Comparison of ENCODE assay signal across 8 cellular contexts in the genomic region with DNA sequence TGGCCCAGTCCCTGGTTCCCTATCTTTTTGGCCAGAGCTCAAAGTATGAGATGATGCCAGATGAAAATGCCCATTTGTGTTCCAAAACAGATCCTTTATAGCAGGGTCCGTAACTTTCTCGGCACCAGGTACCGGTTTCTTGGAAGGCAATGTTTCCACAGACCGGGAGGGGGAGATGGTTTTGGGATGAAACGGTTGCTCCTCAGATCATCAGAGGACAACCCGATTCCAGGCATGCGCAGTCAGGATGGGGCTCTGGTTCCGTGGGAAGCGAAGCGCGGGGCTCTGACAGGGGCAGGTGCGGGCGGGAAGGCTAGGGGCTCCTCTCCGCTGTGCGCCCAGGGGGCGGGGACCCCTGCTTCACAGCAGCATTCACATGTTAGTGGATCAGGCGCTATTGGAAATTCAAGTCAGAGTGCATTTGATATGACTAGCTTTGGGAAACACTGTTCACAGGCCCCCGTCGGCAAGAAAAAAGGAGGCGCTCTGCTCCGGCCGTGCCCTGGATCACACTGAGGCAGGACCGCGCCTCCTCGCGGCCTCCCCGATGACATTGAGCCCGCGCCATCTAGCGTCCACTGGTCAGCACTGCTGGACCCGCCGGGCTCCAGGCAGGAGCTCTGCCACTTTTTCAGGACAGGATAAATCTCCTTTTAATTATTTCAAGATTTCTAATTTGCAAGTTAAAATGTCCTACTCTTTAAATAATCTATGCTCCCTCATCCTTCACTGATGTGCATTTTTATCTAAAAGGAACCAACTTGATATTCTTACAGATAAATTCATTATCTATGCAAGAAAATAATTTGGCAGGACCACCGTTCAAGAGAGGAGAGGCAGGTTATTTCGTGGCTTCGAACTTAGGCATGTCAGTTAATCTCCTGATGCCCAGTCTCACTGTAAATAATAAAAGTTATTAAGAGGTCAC.
DNase-seq lines count a peak whose midpoint lies in the region; ATAC-seq, FAIRE-seq and TF ChIP-seq lines count a peak whose summit lies in the region.

No MANE protein-coding gene starts in this region.

- no peak overlapping the region for H3K4me3 Mint-ChIP-seq in natural killer cell

- ATAC-seq in HG03066 (IDR thresholded peaks at IDR 0.05; ENCODE audit: low read depth, unreplicated experiment) (peak; percentile 63), natural killer cell (peak; percentile 89 to 98 (median 98)), GM19395 (IDR thresholded peaks at IDR 0.05; ENCODE audit: unreplicated experiment) (no peak)

- TF ChIP-seq CTCF in fibroblast of pulmonary artery (IDR thresholded peaks at IDR 0.05; ENCODE audit: low read length, missing control alignments), result peak; percentile 97
- TF ChIP-seq CTCF in natural killer cell (IDR thresholded peaks at IDR 0.05), result peak; percentile 98

- H3K4me1 Mint-ChIP-seq in natural killer cell, result peaks cover 5% of the 10 kb centered on the region in 2 donors

- H3K27me3 Mint-ChIP-seq in natural killer cell (ENCODE audit: low read depth in 2 of 2), result no peaks in the 10 kb centered on the region

- H3K36me3 Mint-ChIP-seq in natural killer cell, result no peaks in the 10 kb centered on the region

- FAIRE-seq in RCC 7860 (lab: Jason Lieb, UNC), result peak; percentile 50

- peak overlapping the region; percentile 52 for H3K4me3 ChIP-seq in fibroblast of pulmonary artery (replicated peaks; ENCODE audit: low read depth, low read length)

- DNase-seq in ELF-1 (ENCODE audit: low read depth, low spot score), result peak; percentile 88
- peak; percentile 50 for DNase-seq in RCC 7860 (ENCODE audit: low spot score)
- DNase-seq in activated T-helper 1 cell treated with anti-CD3 and anti-CD28 coated beads, Interleukin-2, amount 50 U/mL, for 16 hours (ENCODE audit: low read depth in 1 of 2, low spot score in 1 of 2), result peak; percentile 44 to 46
- peak; percentile 80 for DNase-seq in fibroblast of pulmonary artery (ENCODE audit: low read depth)
- DNase-seq in natural killer cell, result peak; percentile 67
- DNase-seq in stimulated activated CD8-positive, alpha-beta memory T cell treated with anti-CD3 and anti-CD28 coated beads, Interleukin-7, amount 100 ng/mL, for 48 hours (ENCODE audit: extremely low read depth in 1 of 2, low read depth in 1 of 2), result peak; percentile 49 to 52

- H3K27ac Mint-ChIP-seq in natural killer cell, result no peak overlapping the region

- no peaks in the 10 kb centered on the region for H3K9me3 Mint-ChIP-seq in natural killer cell

- intact Hi-C loops in natural killer cell (cut with micrococcal nuclease), result loop anchor here (1.0 kb wide), 2 partner anchors 344 to 446 kb away; no protein-coding TSS in a partner anchor
